8 cellular contexts compared by ENCODE assay signal in the genomic region with DNA sequence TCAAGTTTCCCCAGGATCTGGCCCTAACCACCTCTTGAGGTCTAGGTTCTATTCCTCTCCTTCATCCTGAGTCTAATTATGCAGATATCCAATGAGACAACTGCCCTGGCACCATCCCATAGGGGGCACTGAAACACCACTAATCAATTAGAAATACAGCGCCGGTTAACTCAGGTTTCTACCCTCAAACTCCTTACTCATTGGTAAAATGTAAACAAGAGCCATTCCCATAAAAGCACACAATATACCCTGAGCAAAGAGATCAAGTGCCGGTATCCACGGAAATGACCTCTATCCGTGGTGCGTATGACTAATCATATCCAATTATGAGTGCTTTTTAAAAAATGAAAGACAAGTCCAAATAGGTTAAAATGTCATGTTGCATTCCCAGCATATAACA.
DNase-seq lines count a peak whose midpoint lies in the region; ATAC-seq and TF ChIP-seq lines count a peak whose summit lies in the region.

No MANE protein-coding gene starts in this region.

- no peaks in the 10 kb centered on the region for H3K36me3 Mint-ChIP-seq in activated naive CD4-positive, alpha-beta T cell treated with anti-CD3 and anti-CD28 coated beads, Interleukin-2, amount 10 ng/mL, durations not matched to agents 7 days and 5 days
- H3K36me3 Mint-ChIP-seq in progenitor cell of endocrine pancreas (ENCODE audit: insufficient read depth): peaks cover 24% of the 10 kb centered on the region

- no peak overlapping the region for H3K27ac Mint-ChIP-seq in activated naive CD4-positive, alpha-beta T cell treated with anti-CD3 and anti-CD28 coated beads, Interleukin-2, amount 10 ng/mL, durations not matched to agents 7 days and 5 days
- peak overlapping the region; percentile 51 for H3K27ac Mint-ChIP-seq in progenitor cell of endocrine pancreas

- ATAC-seq in HG02884 (IDR thresholded peaks at IDR 0.05; ENCODE audit: unreplicated experiment) (no peak), GM21723 (IDR thresholded peaks at IDR 0.05; ENCODE audit: unreplicated experiment) (no peak)

- no peaks in the 10 kb centered on the region for H3K9me3 Mint-ChIP-seq in activated naive CD4-positive, alpha-beta T cell treated with anti-CD3 and anti-CD28 coated beads, Interleukin-2, amount 10 ng/mL, durations not matched to agents 7 days and 5 days
- H3K9me3 Mint-ChIP-seq in progenitor cell of endocrine pancreas (ENCODE audit: low read depth): peaks cover 18% of the 10 kb centered on the region

- DNase-seq in Jurkat, Clone E6-1 (ENCODE audit: low read depth, low spot score): peak; percentile 61
- DNase-seq in SK-MEL-5 (ENCODE audit: low read depth, low spot score) (peak; percentile 73), globus pallidus (ENCODE audit: low spot score) (peak; percentile 79), progenitor cell of endocrine pancreas (ENCODE audit: low spot score, unreplicated experiment) (no peak)
- DNase-seq in activated naive CD4-positive, alpha-beta T cell treated with anti-CD3 and anti-CD28 coated beads, Interleukin-2, amount 10 ng/mL, durations not matched to agents 7 days and 5 days: peak; percentile 73

- TF ChIP-seq CTCF in GM12874 (IDR thresholded peaks at IDR 0.05; ENCODE audit: insufficient read depth, low read depth, low read length): peak; percentile 34; the same call in 1 of the 2 replicates
- TF ChIP-seq CTCF in progenitor cell of endocrine pancreas (IDR thresholded peaks at IDR 0.05; ENCODE audit: unreplicated experiment): peak; percentile 56

- H3K4me3 ChIP-seq in Jurkat, Clone E6-1 (ENCODE audit: low read length): no peak overlapping the region

- peaks cover 6% of the 10 kb centered on the region for H3K4me1 Mint-ChIP-seq in activated naive CD4-positive, alpha-beta T cell treated with anti-CD3 and anti-CD28 coated beads, Interleukin-2, amount 10 ng/mL, durations not matched to agents 7 days and 5 days
- H3K4me1 Mint-ChIP-seq in progenitor cell of endocrine pancreas (ENCODE audit: low read depth): peaks cover 26% of the 10 kb centered on the region

- in situ Hi-C loops in SK-MEL-5 (cut with HindIII; ENCODE audit: low pct_unique_long_range_greater_than_20kb, low sequenced_read_pairs): no loop called here

- CTCF ChIA-PET in activated naive CD4-positive, alpha-beta T cell treated with anti-CD3 and anti-CD28 coated beads, Interleukin-2, amount 10 ng/mL, durations not matched to agents 7 days and 5 days (lab: Charles Lee): interaction anchor here (0.5 to 4.2 kb wide), 18 partner anchors 10 to 348 kb away, joined by 3 to 33 read pairs (median 3); no protein-coding TSS in a partner anchor

- H3K4me3 Mint-ChIP-seq in activated naive CD4-positive, alpha-beta T cell treated with anti-CD3 and anti-CD28 coated beads, Interleukin-2, amount 10 ng/mL, durations not matched to agents 7 days and 5 days: no peak overlapping the region
- H3K4me3 Mint-ChIP-seq in progenitor cell of endocrine pancreas (ENCODE audit: low read depth): no peak overlapping the region

- H3K27me3 Mint-ChIP-seq in activated naive CD4-positive, alpha-beta T cell treated with anti-CD3 and anti-CD28 coated beads, Interleukin-2, amount 10 ng/mL, durations not matched to agents 7 days and 5 days: peaks cover 9% of the 10 kb centered on the region
- H3K27me3 Mint-ChIP-seq in progenitor cell of endocrine pancreas: no peaks in the 10 kb centered on the region
